ENCODE assay signal across 8 cellular contexts in genomic region chr14:55052259-55052930, GRCh38. TPM values are rescaled to one million over a fixed set of nuclear protein-coding genes. Genes with fewer than 3 reads are reported as not detected.
DNase-seq lines count a peak whose midpoint lies in the region; ATAC-seq and TF ChIP-seq lines count a peak whose summit lies in the region.

No MANE protein-coding gene starts in this region.

- 4 to 5% methylated on average over 14 of the region's 14 CpGs for WGBS in thyroid gland, 2 donors

- peaks cover 0 to 25% of the 10 kb centered on the region in 2 donors for H3K36me3 ChIP-seq in left lung
- H3K36me3 ChIP-seq in thyroid gland = no peaks in the 10 kb centered on the region

- peak overlapping the region; percentile 74 to 78 for H3K4me3 ChIP-seq in left lung
- peak overlapping the region; percentile 81 to 98 (median 90) for H3K4me3 ChIP-seq in thyroid gland (replicated peaks in 1 of 3)

- ATAC-seq in GM18498 (IDR thresholded peaks at IDR 0.05; ENCODE audit: unreplicated experiment) (peak; percentile 9), HG03571 (IDR thresholded peaks at IDR 0.05; ENCODE audit: unreplicated experiment) (peak; percentile 5), left lung (no peak)

- H3K27ac ChIP-seq in left lung = peak overlapping the region; percentile 97 to 99
- H3K27ac ChIP-seq in thyroid gland = peak overlapping the region; percentile 98 to 100 (median 100)

- TF ChIP-seq POLR2A in thyroid gland (IDR thresholded peaks at IDR 0.05) = no peak

- peak; percentile 8 for DNase-seq in ACHN
- peak; percentile 62 for DNase-seq in astrocyte of the hippocampus (ENCODE audit: low read depth, low spot score)
- no peak for DNase-seq in left lung
- no peak for DNase-seq in thyroid gland
- no peak for DNase-seq in GOT3 (lab: John Stamatoyannopoulos, UW)
- DNase-seq in effector CD4-positive, alpha-beta T cell = no peak

- H3K27me3 ChIP-seq in left lung (no peaks in the 10 kb centered on the region), thyroid gland (no peaks in the 10 kb centered on the region)

- H3K4me1 ChIP-seq in left lung = peaks cover 18 to 49% of the 10 kb centered on the region in 2 donors
- peaks cover 11 to 20% of the 10 kb centered on the region in 2 donors for H3K4me1 ChIP-seq in thyroid gland

- in situ Hi-C loops in ACHN (cut with HindIII; ENCODE audit: low pct_ligation_motif_present, low pct_unique_long_range_greater_than_20kb, low sequenced_read_pairs) = no loop called here

- H3K9me3 ChIP-seq in left lung (no peaks in the 10 kb centered on the region), thyroid gland (no peaks in the 10 kb centered on the region)

- intact Hi-C loops in left lung (cut with DNase I) (no loop called here), thyroid gland (cut with DNase I) (no loop called here)

- TF ChIP-seq CTCF in left lung (IDR thresholded peaks at IDR 0.05) (no peak), thyroid gland (IDR thresholded peaks at IDR 0.05) (no peak)

RNA-seq across cellular contexts. Expression of gene MAPK1IP1L, which starts 0.9 kb away (rescaled TPM):
- total RNA-seq in left lung = 10 to 100 TPM; 81.0 to 87.3 TPM
- total RNA-seq in thyroid gland = 10 to 100 TPM; 56.6 to 89.9 (median 69.6) TPM

RNA-seq across cellular contexts. Expression of gene SOCS4, which starts 25.4 kb away (rescaled TPM):
- total RNA-seq in left lung (10 to 100 TPM; 20.7 to 31.8 TPM), thyroid gland (10 to 100 TPM; 18.2 to 26.5 (median 19.7) TPM)

RNA-seq across cellular contexts. Expression of gene WDHD1, which starts 25.5 kb away (rescaled TPM):
- 1 to 10 TPM; 8.6 to 9.0 TPM for total RNA-seq in left lung
- total RNA-seq in thyroid gland = 1 to 10 TPM; 1.2 to 2.3 (median 1.9) TPM

Comparison
In these comparisons a context has a peak if more than half of its experiments do, and no peak if none do; other contexts are left out.
1. DNase-seq: peak in ACHN (single experiment) and astrocyte of the hippocampus (single experiment); none in left lung (0 of 2), thyroid gland (0 of 2), GOT3 (single experiment) and effector CD4-positive, alpha-beta T cell (single experiment).